15 cellular contexts compared by ENCODE assay signal in the genomic region with DNA sequence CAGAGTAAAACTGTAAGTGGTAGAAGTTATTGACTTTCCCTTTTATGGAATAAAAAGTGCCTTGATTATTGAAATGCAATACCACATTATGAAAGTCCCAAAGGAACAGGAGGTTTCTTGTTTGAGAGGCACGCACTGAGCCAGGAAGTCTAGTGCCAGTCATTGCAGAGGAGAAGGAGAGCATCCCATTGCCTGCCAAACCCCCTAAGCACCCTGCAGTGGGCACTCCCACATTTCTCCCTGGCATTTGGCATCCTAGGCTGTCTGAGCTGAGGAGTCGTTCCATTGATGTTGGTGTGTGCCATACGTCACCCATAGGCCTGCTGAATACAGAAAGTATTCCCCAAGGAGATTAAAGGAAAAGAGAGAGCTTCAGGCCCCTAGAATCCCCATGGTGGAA.
"Had no signal": no experiment of that assay in that cellular context is flagged by ENCODE, and none has a peak within 500 bp of the region (broad histone marks: within the 10 kb centered on the region; RNA-seq: fewer than 3 reads in every experiment).

No MANE protein-coding gene starts in this region.

- H3K4me1 Mint-ChIP-seq: activated CD4-positive, alpha-beta T cell treated with anti-CD3 and anti-CD28 coated beads, Interleukin-2, amount 10 ng/mL, durations not matched to agents 7 days and 5 days had no signal

- H3K9me3 Mint-ChIP-seq: activated CD4-positive, alpha-beta T cell treated with anti-CD3 and anti-CD28 coated beads, Interleukin-2, amount 10 ng/mL, durations not matched to agents 7 days and 5 days; activated T-helper 1 cell treated with anti-CD3 and anti-CD28 coated beads, Interleukin-12 subunit alpha, Interleukin-12 subunit beta, Interleukin-2, Interleukin-4 antibody, amounts not matched to agents 30 ng/mL and 10 ng/mL and 1 ng/mL, durations not matched to agents 14 hours and 24 hours and 36 hours; dendritic cell treated with granulocyte-macrophage colony-stimulating factor and Interleukin-4, amounts not matched to agents 40 ng/mL and 50 ng/mL, for 4 days; naive thymus-derived CD8-positive, alpha-beta T cell; stimulated activated naive B cell treated with anti-CD40 and anti-IgM and Interleukin-4, amounts not matched to agents 10 μg/mL and 1 μg/mL and 100 μg/mL, for 72 hours had no signal

- H3K36me3 Mint-ChIP-seq: naive thymus-derived CD8-positive, alpha-beta T cell; stimulated activated naive B cell treated with anti-CD40 and anti-IgM and Interleukin-4, amounts not matched to agents 10 μg/mL and 1 μg/mL and 100 μg/mL, for 72 hours had no signal

- H3K36me3 ChIP-seq: gastrocnemius medialis, heart left ventricle, tibial artery, vagina had no signal

- H3K27me3 ChIP-seq: gastrocnemius medialis, heart left ventricle, tibial artery, vagina had no signal

- H3K4me3 Mint-ChIP-seq: activated CD4-positive, alpha-beta T cell treated with anti-CD3 and anti-CD28 coated beads, Interleukin-2, amount 10 ng/mL, durations not matched to agents 7 days and 5 days; activated T-helper 1 cell treated with anti-CD3 and anti-CD28 coated beads, Interleukin-12 subunit alpha, Interleukin-12 subunit beta, Interleukin-2, Interleukin-4 antibody, amounts not matched to agents 30 ng/mL and 10 ng/mL and 1 ng/mL, durations not matched to agents 14 hours and 24 hours and 36 hours; dendritic cell treated with granulocyte-macrophage colony-stimulating factor and Interleukin-4, amounts not matched to agents 40 ng/mL and 50 ng/mL, for 4 days; naive thymus-derived CD8-positive, alpha-beta T cell; stimulated activated naive B cell treated with anti-CD40 and anti-IgM and Interleukin-4, amounts not matched to agents 10 μg/mL and 1 μg/mL and 100 μg/mL, for 72 hours had no signal

- H3K4me3 ChIP-seq: gastrocnemius medialis, heart left ventricle, tibial artery, vagina had no signal

- ATAC-seq: gastrocnemius medialis; heart left ventricle; naive thymus-derived CD8-positive, alpha-beta T cell; stimulated activated naive B cell treated with anti-CD40 and anti-IgM and Interleukin-4, amounts not matched to agents 10 μg/mL and 1 μg/mL and 100 μg/mL, for 72 hours had no signal

- H3K27ac Mint-ChIP-seq: activated CD4-positive, alpha-beta T cell treated with anti-CD3 and anti-CD28 coated beads, Interleukin-2, amount 10 ng/mL, durations not matched to agents 7 days and 5 days; activated T-helper 1 cell treated with anti-CD3 and anti-CD28 coated beads, Interleukin-12 subunit alpha, Interleukin-12 subunit beta, Interleukin-2, Interleukin-4 antibody, amounts not matched to agents 30 ng/mL and 10 ng/mL and 1 ng/mL, durations not matched to agents 14 hours and 24 hours and 36 hours; dendritic cell treated with granulocyte-macrophage colony-stimulating factor and Interleukin-4, amounts not matched to agents 40 ng/mL and 50 ng/mL, for 4 days; naive thymus-derived CD8-positive, alpha-beta T cell; stimulated activated naive B cell treated with anti-CD40 and anti-IgM and Interleukin-4, amounts not matched to agents 10 μg/mL and 1 μg/mL and 100 μg/mL, for 72 hours had no signal

- H3K27ac ChIP-seq: gastrocnemius medialis, heart left ventricle, tibial artery, vagina had no signal

- DNase-seq: activated CD4-positive, alpha-beta T cell treated with anti-CD3 and anti-CD28 coated beads, Interleukin-2, amount 10 ng/mL, durations not matched to agents 7 days and 5 days; activated CD8-positive, alpha-beta memory T cell treated with anti-CD3 and anti-CD28 coated beads for 24 hours; cerebellar nuclear complex; effector memory CD4-positive, alpha-beta T cell; gastrocnemius medialis; heart left ventricle; left cardiac atrium; naive thymus-derived CD8-positive, alpha-beta T cell; retina; stimulated activated CD4-positive, alpha-beta T cell treated with anti-CD3 and anti-CD28 coated beads, Interleukin-2, amount 100 ng/mL, for 48 hours; stimulated activated naive B cell treated with anti-CD40 and anti-IgM and Interleukin-4, amounts not matched to agents 10 μg/mL and 1 μg/mL and 100 μg/mL, for 72 hours; tibial artery had no signal

- H3K9me3 ChIP-seq: gastrocnemius medialis, heart left ventricle, tibial artery, vagina had no signal
